Comparison of ENCODE assay signal across 17 cellular contexts in genomic region chr22:22816171-22816514, GRCh38.
"Had no signal": no experiment of that assay in that cellular context is flagged by ENCODE, and none has a peak within 500 bp of the region (broad histone marks: within the 10 kb centered on the region; RNA-seq: fewer than 3 reads in every experiment).

No MANE protein-coding gene starts in this region.

- H3K27me3 Mint-ChIP-seq: activated naive CD4-positive, alpha-beta T cell treated with anti-CD3 and anti-CD28 coated beads, Interleukin-2, amount 10 ng/mL, durations not matched to agents 7 days and 5 days; dendritic cell treated with granulocyte-macrophage colony-stimulating factor and Interleukin-4, amounts not matched to agents 40 ng/mL and 50 ng/mL, for 4 days; stimulated activated naive CD8-positive, alpha-beta T cell treated with anti-CD3 and anti-CD28 coated beads, Interleukin-15, Interleukin-2, amounts not matched to agents 100 ng/mL and 50 ng/mL, for 24 hours had no signal

- H3K4me3 ChIP-seq: hepatocyte, neural progenitor cell, upper lobe of right lung had no signal

- H3K9me3 ChIP-seq: upper lobe of right lung had no signal

- H3K36me3 ChIP-seq: neural progenitor cell, upper lobe of right lung had no signal

- ATAC-seq: upper lobe of right lung had no signal

- H3K27me3 ChIP-seq: hepatocyte, upper lobe of right lung had no signal

- H3K79me2 ChIP-seq: hepatocyte, parathyroid adenoma had no signal

- H2AFZ ChIP-seq: hepatocyte, neural progenitor cell, parathyroid adenoma had no signal

- H3K27ac ChIP-seq: hepatocyte, neural progenitor cell, parathyroid adenoma, upper lobe of right lung, VCaP had no signal

- H3K36me3 Mint-ChIP-seq: brain, neural progenitor cell had no signal

- H3K4me1 ChIP-seq: neural progenitor cell, parathyroid adenoma had no signal

- H3K4me3 Mint-ChIP-seq: activated naive CD4-positive, alpha-beta T cell treated with anti-CD3 and anti-CD28 coated beads, Interleukin-2, amount 10 ng/mL, durations not matched to agents 7 days and 5 days; brain; dendritic cell treated with granulocyte-macrophage colony-stimulating factor and Interleukin-4, amounts not matched to agents 40 ng/mL and 50 ng/mL, for 4 days; neural progenitor cell; stimulated activated naive CD8-positive, alpha-beta T cell treated with anti-CD3 and anti-CD28 coated beads, Interleukin-15, Interleukin-2, amounts not matched to agents 100 ng/mL and 50 ng/mL, for 24 hours had no signal

- DNase-seq: activated naive CD4-positive, alpha-beta T cell treated with anti-CD3 and anti-CD28 coated beads, Interleukin-2, amount 10 ng/mL, durations not matched to agents 7 days and 5 days; amygdala; cerebellar nuclear complex; mesendoderm; retina; stimulated activated CD4-positive, alpha-beta T cell treated with anti-CD3 and anti-CD28 coated beads, Interleukin-4, amount 100 ng/mL, for 1 hour; stimulated activated CD8-positive, alpha-beta memory T cell treated with anti-CD3 and anti-CD28 coated beads, Interleukin-4, amount 100 ng/mL, for 48 hours; T-helper 9 cell; upper lobe of right lung had no signal

- H3K27ac Mint-ChIP-seq: activated T-helper 2 cell treated with anti-CD3 and anti-CD28 coated beads, Interferon-gamma antibody, Interleukin-2, Interleukin-4, amounts not matched to agents 10 μg/mL and 5 μg/mL and 100 μg/mL, durations not matched to agents 14 hours and 24 hours and 36 hours; brain; dendritic cell treated with granulocyte-macrophage colony-stimulating factor and Interleukin-4, amounts not matched to agents 40 ng/mL and 50 ng/mL, for 4 days; neural progenitor cell had no signal

- H3K4me1 Mint-ChIP-seq: brain had no signal

- H3K9me3 Mint-ChIP-seq: activated naive CD4-positive, alpha-beta T cell treated with anti-CD3 and anti-CD28 coated beads, Interleukin-2, amount 10 ng/mL, durations not matched to agents 7 days and 5 days; activated T-helper 2 cell treated with anti-CD3 and anti-CD28 coated beads, Interferon-gamma antibody, Interleukin-2, Interleukin-4, amounts not matched to agents 10 μg/mL and 5 μg/mL and 100 μg/mL, durations not matched to agents 14 hours and 24 hours and 36 hours; brain; dendritic cell treated with granulocyte-macrophage colony-stimulating factor and Interleukin-4, amounts not matched to agents 40 ng/mL and 50 ng/mL, for 4 days; neural progenitor cell; stimulated activated naive CD8-positive, alpha-beta T cell treated with anti-CD3 and anti-CD28 coated beads, Interleukin-15, Interleukin-2, amounts not matched to agents 100 ng/mL and 50 ng/mL, for 24 hours had no signal

- H3K4me2 ChIP-seq: hepatocyte, neural progenitor cell had no signal
